Comparison of ENCODE assay signal across 13 cellular contexts in the genomic region with DNA sequence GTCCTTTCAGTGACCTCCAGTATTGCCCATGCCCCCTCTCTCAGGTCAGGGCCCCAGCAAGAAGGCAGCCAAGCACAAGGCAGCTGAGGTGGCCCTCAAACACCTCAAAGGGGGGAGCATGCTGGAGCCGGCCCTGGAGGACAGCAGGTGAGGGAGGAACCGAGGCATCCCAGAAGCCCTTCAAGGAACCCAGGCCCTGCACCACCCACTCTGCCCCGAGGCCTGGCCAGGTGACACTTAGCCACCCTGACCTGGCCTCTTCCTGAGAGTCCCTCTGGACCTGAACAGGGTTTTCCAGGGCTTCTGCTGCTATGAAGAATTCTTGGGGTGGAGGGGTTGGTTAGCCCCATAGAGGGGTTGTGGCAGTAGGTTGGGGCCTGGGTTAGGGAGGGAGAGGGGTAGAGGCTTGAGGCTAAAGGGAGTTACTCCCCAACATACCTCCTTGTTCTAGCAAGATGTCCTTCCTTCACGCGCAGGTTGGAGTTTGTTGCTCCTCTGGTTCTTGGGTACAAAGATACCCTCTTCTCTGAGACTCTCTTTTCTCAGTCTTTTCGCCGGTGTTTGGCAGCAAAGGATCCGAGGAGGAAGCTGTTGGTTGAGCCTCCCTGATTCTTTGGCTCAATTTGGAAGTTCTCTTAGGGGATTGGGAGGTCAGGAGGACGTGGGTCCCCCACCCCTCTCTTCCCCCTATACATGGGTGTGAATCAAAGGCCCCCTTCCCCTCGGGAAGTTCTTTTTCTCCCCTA. TPM values are rescaled to one million over a fixed set of nuclear protein-coding genes. Genes with fewer than 3 reads are reported as not detected.
DNase-seq lines count a peak whose midpoint lies in the region; ATAC-seq, FAIRE-seq and TF ChIP-seq lines count a peak whose summit lies in the region.
"Had no signal": no experiment of that assay in that cellular context is flagged by ENCODE, and none has a peak within 500 bp of the region (broad histone marks: within the 10 kb centered on the region; RNA-seq: fewer than 3 reads in every experiment).

No MANE protein-coding gene starts in this region.

- peaks cover 31% of the 10 kb centered on the region for H3K4me1 Mint-ChIP-seq in CD4-positive, alpha-beta T cell (ENCODE audit: low read depth)
- H3K4me1 Mint-ChIP-seq in progenitor cell of endocrine pancreas (ENCODE audit: low read depth) (peaks cover 18% of the 10 kb centered on the region), Caco-2 (ENCODE audit: low read depth, unreplicated experiment) (peaks cover 24% of the 10 kb centered on the region)

- no peak overlapping the region for H3K27ac ChIP-seq in CD4-positive, alpha-beta T cell (ENCODE audit: low read depth, low read length)
- H3K27ac ChIP-seq in endothelial cell of umbilical vein (ENCODE audit: insufficient read depth, low read depth, low read length) (peak overlapping the region; percentile 7), psoas muscle (no peak overlapping the region)

- H3K4me1 ChIP-seq in endothelial cell of umbilical vein (ENCODE audit: control insufficient read depth, extremely low read depth, insufficient read depth, low read length) (peaks cover 30% of the 10 kb centered on the region), Caco-2 (peaks cover 7% of the 10 kb centered on the region; the same call in 1 of the 2 replicates), psoas muscle (peaks cover 20% of the 10 kb centered on the region)

- CTCF ChIA-PET in CD4-positive, alpha-beta T cell (lab: Charles Lee): no interaction called here
- CTCF ChIA-PET in endothelial cell of umbilical vein (lab: Charles Lee): interaction anchor here (0.5 to 1.4 kb wide), 4 partner anchors 12 to 178 kb away, joined by 3 to 4 read pairs (median 3); no protein-coding TSS in a partner anchor
- CTCF ChIA-PET in Caco-2 (lab: Charles Lee): no interaction called here

- H3K9me3 ChIP-seq in CD4-positive, alpha-beta T cell (ENCODE audit: control insufficient read depth, low read length): no peaks in the 10 kb centered on the region
- H3K9me3 ChIP-seq in endothelial cell of umbilical vein (replicated peaks; ENCODE audit: control insufficient read depth, insufficient read depth, low read length) (no peaks in the 10 kb centered on the region), Caco-2 (no peaks in the 10 kb centered on the region), psoas muscle (no peaks in the 10 kb centered on the region)

- intact Hi-C loops in CD4-positive, alpha-beta T cell (cut with DNase I, micrococcal nuclease): loop anchor here in 1 of 2 experiments (2.0 to 5.0 kb wide), 3 partner anchors 26 to 224 kb away; a partner anchor contains a TSS
- intact Hi-C loops in endothelial cell of umbilical vein (cut with micrococcal nuclease) (loop anchor here (5.0 kb wide), 1 partner anchor 281 kb away; no protein-coding TSS in a partner anchor), Caco-2 (cut with micrococcal nuclease; ENCODE audit: unreplicated experiment) (no loop called here), psoas muscle (cut with DNase I) (no loop called here)

- no peak overlapping the region for H2AFZ ChIP-seq in endothelial cell of umbilical vein (ENCODE audit: low read depth, low read length)

- H3K27ac Mint-ChIP-seq in CD4-positive, alpha-beta T cell: peak overlapping the region; percentile 98
- H3K27ac Mint-ChIP-seq in progenitor cell of endocrine pancreas (peak overlapping the region; percentile 39), Caco-2 (ENCODE audit: unreplicated experiment) (no peak overlapping the region)

- TF ChIP-seq CTCF in CD4-positive, alpha-beta T cell (IDR thresholded peaks at IDR 0.05): no peak
- TF ChIP-seq CTCF in NB4 (IDR thresholded peaks at IDR 0.05; ENCODE audit: low read depth, low read length): no peak
- TF ChIP-seq CTCF in endothelial cell of umbilical vein (IDR thresholded peaks at IDR 0.05; ENCODE audit: extremely low read depth in 1 of 2, insufficient read depth in 1 of 2, low read depth in 1 of 2, low read length in 2 of 2): no peak
- no peak for TF ChIP-seq CTCF in progenitor cell of endocrine pancreas (IDR thresholded peaks at IDR 0.05; ENCODE audit: unreplicated experiment)
- no peak for TF ChIP-seq CTCF in Caco-2 (IDR thresholded peaks at IDR 0.05; ENCODE audit: insufficient read depth in 1 of 2, low read depth in 1 of 2, low read length in 1 of 2, severe bottlenecking in 1 of 2, unreplicated experiment in 1 of 2)
- TF ChIP-seq CTCF in psoas muscle (IDR thresholded peaks at IDR 0.05): no peak

- TF ChIP-seq POLR2A in NB4 (IDR thresholded peaks at IDR 0.05; ENCODE audit: extremely low read depth, insufficient read length): no peak
- TF ChIP-seq POLR2A in endothelial cell of umbilical vein (IDR thresholded peaks at IDR 0.05; ENCODE audit: low read depth, low read length): no peak

- H3K79me2 ChIP-seq in endothelial cell of umbilical vein (ENCODE audit: control insufficient read depth, insufficient read depth, low read length): peaks cover 14% of the 10 kb centered on the region

- no peak for DNase-seq in CD4-positive, alpha-beta T cell
- DNase-seq in NB4 (ENCODE audit: low read depth): no peak
- DNase-seq in endothelial cell of umbilical vein (ENCODE audit: low read depth, low spot score): no peak
- DNase-seq in progenitor cell of endocrine pancreas (ENCODE audit: low spot score, unreplicated experiment): no peak
- no peak for DNase-seq in nucleus accumbens (lab: John Stamatoyannopoulos, UW)
- no peak for DNase-seq in NCI-H2107 (lab: John Stamatoyannopoulos, UW)
- no peak for DNase-seq in Caco-2
- no peak for DNase-seq in psoas muscle
- DNase-seq: cortex of kidney; NCI-H1436 treated with DMSO at 0.1 percent for 48 hours; stimulated activated naive CD4-positive, alpha-beta T cell had no signal

- H3K27me3 ChIP-seq in CD4-positive, alpha-beta T cell (ENCODE audit: control insufficient read depth, insufficient read depth, low read length): no peaks in the 10 kb centered on the region
- H3K27me3 ChIP-seq in endothelial cell of umbilical vein (ENCODE audit: control insufficient read depth in 2 of 2, insufficient read depth in 2 of 2, low read length in 2 of 2) (no peaks in the 10 kb centered on the region), Caco-2 (replicated peaks; ENCODE audit: control insufficient read depth, insufficient read depth, low read length) (no peaks in the 10 kb centered on the region), psoas muscle (ENCODE audit: insufficient read depth in 3 of 3, low read length in 2 of 3) (no peaks in the 10 kb centered on the region)

- BruUV-seq in endothelial cell of umbilical vein (replicated peaks; lab: Mats Ljungman, UMichigan) (no TSS peak), Caco-2 (replicated peaks; lab: Mats Ljungman, UMichigan) (no TSS peak)

- no peak overlapping the region for H3K9ac ChIP-seq in endothelial cell of umbilical vein (replicated peaks; ENCODE audit: extremely low read depth, insufficient read depth, low read length)

- no peak overlapping the region for H3K4me2 ChIP-seq in endothelial cell of umbilical vein (ENCODE audit: insufficient read depth, low read length)

- peak overlapping the region; percentile 25 for H3K4me3 Mint-ChIP-seq in CD4-positive, alpha-beta T cell
- H3K4me3 Mint-ChIP-seq in progenitor cell of endocrine pancreas (ENCODE audit: low read depth) (peak overlapping the region; percentile 57), Caco-2 (ENCODE audit: unreplicated experiment) (no peak overlapping the region)

- 78 to 82% (median 80%) methylated on average over 10 of the region's 10 CpGs for WGBS in psoas muscle, 3 donors

- peaks cover 17% of the 10 kb centered on the region for H3K36me3 Mint-ChIP-seq in CD4-positive, alpha-beta T cell (ENCODE audit: low read depth)
- no peaks in the 10 kb centered on the region for H3K36me3 Mint-ChIP-seq in progenitor cell of endocrine pancreas (ENCODE audit: insufficient read depth)
- H3K36me3 Mint-ChIP-seq in Caco-2 (ENCODE audit: insufficient read depth, unreplicated experiment): peaks cover 39% of the 10 kb centered on the region

- peaks cover 0 to 30% of the 10 kb centered on the region in 2 experiments for H3K36me3 ChIP-seq in endothelial cell of umbilical vein (ENCODE audit: control insufficient read depth in 2 of 2, extremely low read depth in 1 of 2, insufficient read depth in 2 of 2, low read length in 2 of 2)
- H3K36me3 ChIP-seq in Caco-2 (ENCODE audit: control insufficient read depth, insufficient read depth, low read length): peaks cover 2% of the 10 kb centered on the region
- peaks cover 0 to 39% of the 10 kb centered on the region in 2 donors for H3K36me3 ChIP-seq in psoas muscle (ENCODE audit: insufficient read depth in 1 of 2, low read depth in 1 of 2)

- H3K4me3 ChIP-seq in NB4 (ENCODE audit: low read depth, low read length) (peak overlapping the region; percentile 96), endothelial cell of umbilical vein (replicated peaks in 1 of 3; ENCODE audit: insufficient read depth in 1 of 3, low read depth in 1 of 3, low read length in 3 of 3) (no peak overlapping the region), Caco-2 (ENCODE audit: low read depth, low read length) (no peak overlapping the region), psoas muscle (no peak overlapping the region)

- no peak for FAIRE-seq in endothelial cell of umbilical vein (lab: Jason Lieb, UNC)

- no peak for ATAC-seq in CD4-positive, alpha-beta T cell (ENCODE audit: poor library complexity)
- ATAC-seq in psoas muscle: no peak

- POLR2A ChIA-PET in CD4-positive, alpha-beta T cell (lab: Charles Lee): interaction anchor here (1.5 kb wide), 1 partner anchor 123 kb away, joined by 3 read pairs; a partner anchor contains a TSS
- POLR2A ChIA-PET in endothelial cell of umbilical vein (lab: Charles Lee) (no interaction called here), Caco-2 (lab: Charles Lee) (no interaction called here)

- no peaks in the 10 kb centered on the region for H3K9me1 ChIP-seq in endothelial cell of umbilical vein (replicated peaks; ENCODE audit: control insufficient read depth, extremely low read depth, insufficient read depth, low read length)

- H4K20me1 ChIP-seq in endothelial cell of umbilical vein (replicated peaks; ENCODE audit: control insufficient read depth, extremely low read depth, insufficient read depth, low read length): no peaks in the 10 kb centered on the region

- no peaks in the 10 kb centered on the region for H3K9me3 Mint-ChIP-seq in CD4-positive, alpha-beta T cell
- H3K9me3 Mint-ChIP-seq in progenitor cell of endocrine pancreas (ENCODE audit: low read depth) (no peaks in the 10 kb centered on the region), Caco-2 (ENCODE audit: unreplicated experiment) (no peaks in the 10 kb centered on the region)

- dilution Hi-C loops in endothelial cell of umbilical vein (cut with MboI; ENCODE audit: extremely low pct_ligation_motif_present, low sequenced_read_pairs): no loop called here

- H3K27me3 Mint-ChIP-seq in CD4-positive, alpha-beta T cell: no peaks in the 10 kb centered on the region
- H3K27me3 Mint-ChIP-seq in progenitor cell of endocrine pancreas (no peaks in the 10 kb centered on the region), Caco-2 (ENCODE audit: insufficient read depth, unreplicated experiment) (no peaks in the 10 kb centered on the region)

RNA-seq across cellular contexts. Expression of a gene that starts 2.1 kb away (rescaled TPM):
- total RNA-seq in CD4-positive, alpha-beta T cell: 10 to 100 TPM; 21.7 to 22.4 TPM
- total RNA-seq in endothelial cell of umbilical vein (53.8 and 57.2 TPM in 2 replicates), progenitor cell of endocrine pancreas (60.2 and 61.5 TPM in 2 replicates), Caco-2 (2022) (43.9 and 50.7 TPM in 2 replicates), psoas muscle (10 to 100 TPM in 2 of 4 donors, 1 to 10 TPM in 2; 7.6 to 10.8 (median 10.4) TPM)
- polyA plus RNA-seq in endothelial cell of umbilical vein (82.8 and 92.1 TPM in 2 replicates), psoas muscle (10 to 100 TPM; 10.2 to 23.3 (median 21.2) TPM)
- 57.3 and 67.6 TPM in 2 replicates for polyA plus RNA-seq in endothelial cell of umbilical vein (2011; cell fraction: cytosol; rRNA removed)
- polyA plus RNA-seq in endothelial cell of umbilical vein (2011; cell fraction: nucleus; rRNA removed): 223 and 226 TPM in 2 replicates
- polyA plus RNA-seq in endothelial cell of umbilical vein (2012): 35.3 and 37.5 TPM in 2 replicates
- 37.3 and 38.8 TPM in 2 replicates for polyA minus RNA-seq in endothelial cell of umbilical vein
- polyA minus RNA-seq in endothelial cell of umbilical vein (2011; cell fraction: cytosol; rRNA and poly(A)+ RNA removed): 27.0 TPM
- polyA minus RNA-seq in endothelial cell of umbilical vein (2011; cell fraction: nucleus; rRNA and poly(A)+ RNA removed): 35.5 and 39.8 TPM in 2 replicates

RNA-seq across cellular contexts. Expression of a gene that starts 3.9 kb away (rescaled TPM):
- total RNA-seq in CD4-positive, alpha-beta T cell: 10 to 100 TPM; 12.6 to 15.2 TPM
- total RNA-seq in endothelial cell of umbilical vein (29.3 and 33.3 TPM in 2 replicates), progenitor cell of endocrine pancreas (11.9 and 17.0 TPM in 2 replicates), Caco-2 (2022) (2.4 and 3.9 TPM in 2 replicates), psoas muscle (1 to 10 TPM; 1.9 to 2.9 (median 2.3) TPM)
- polyA plus RNA-seq in endothelial cell of umbilical vein (66.2 and 69.2 TPM in 2 replicates), psoas muscle (1 to 10 TPM; 2.3 to 3.1 (median 3.0) TPM)
- polyA plus RNA-seq in endothelial cell of umbilical vein (2011; cell fraction: cytosol; rRNA removed): 28.2 and 33.4 TPM in 2 replicates
- 281 and 407 TPM in 2 replicates for polyA plus RNA-seq in endothelial cell of umbilical vein (2011; cell fraction: nucleus; rRNA removed)
- polyA plus RNA-seq in endothelial cell of umbilical vein (2012): 35.4 and 59.5 TPM in 2 replicates
- 49.6 and 53.5 TPM in 2 replicates for polyA minus RNA-seq in endothelial cell of umbilical vein
- polyA minus RNA-seq in endothelial cell of umbilical vein (2011; cell fraction: cytosol; rRNA and poly(A)+ RNA removed): 1.2 TPM
- 55.7 and 57.8 TPM in 2 replicates for polyA minus RNA-seq in endothelial cell of umbilical vein (2011; cell fraction: nucleus; rRNA and poly(A)+ RNA removed)

RNA-seq across cellular contexts. Expression of a gene that starts 4.1 kb away (rescaled TPM):
- not detected for total RNA-seq in CD4-positive, alpha-beta T cell
- not detected in 2 replicates for total RNA-seq in endothelial cell of umbilical vein
- polyA plus RNA-seq in endothelial cell of umbilical vein: 0.30 TPM in 1 of 2 replicates, not detected in the other
- 0.22 and 0.23 TPM in 2 replicates for polyA plus RNA-seq in endothelial cell of umbilical vein (2011; cell fraction: cytosol; rRNA removed)
- 0.53 and 0.74 TPM in 2 replicates for polyA plus RNA-seq in endothelial cell of umbilical vein (2011; cell fraction: nucleus; rRNA removed)
- 0.59 TPM in 1 of 2 replicates, not detected in the other for polyA plus RNA-seq in endothelial cell of umbilical vein (2012)
- not detected in 2 replicates for polyA minus RNA-seq in endothelial cell of umbilical vein
- polyA minus RNA-seq in endothelial cell of umbilical vein (2011; cell fraction: cytosol; rRNA and poly(A)+ RNA removed): not detected
- not detected in 2 replicates for polyA minus RNA-seq in endothelial cell of umbilical vein (2011; cell fraction: nucleus; rRNA and poly(A)+ RNA removed)
- not detected in 2 replicates for total RNA-seq in progenitor cell of endocrine pancreas
- total RNA-seq in Caco-2 (2022): 2.4 TPM in 1 of 2 replicates, not detected in the other
- not detected for total RNA-seq in psoas muscle
- polyA plus RNA-seq in psoas muscle: not detected
- total RNA-seq: HT-29, mucosa of gallbladder had no signal

RNA-seq across cellular contexts. Expression of a gene that starts 51.3 kb away (rescaled TPM):
- 1,000 to 10,000 TPM; 1,331 to 1,359 TPM for total RNA-seq in CD4-positive, alpha-beta T cell
- total RNA-seq in endothelial cell of umbilical vein (948 and 995 TPM in 2 replicates), progenitor cell of endocrine pancreas (1,366 and 1,400 TPM in 2 replicates), Caco-2 (2022) (1,036 and 1,143 TPM in 2 replicates), psoas muscle (100 to 1,000 TPM; 354 to 507 (median 439) TPM)
- polyA plus RNA-seq in endothelial cell of umbilical vein (431 and 526 TPM in 2 replicates), psoas muscle (100 to 1,000 TPM; 254 to 469 (median 365) TPM)
- 597 and 613 TPM in 2 replicates for polyA plus RNA-seq in endothelial cell of umbilical vein (2011; cell fraction: cytosol; rRNA removed)
- polyA plus RNA-seq in endothelial cell of umbilical vein (2011; cell fraction: nucleus; rRNA removed): 798 and 963 TPM in 2 replicates
- 733 and 847 TPM in 2 replicates for polyA plus RNA-seq in endothelial cell of umbilical vein (2012)
- polyA minus RNA-seq in endothelial cell of umbilical vein: 909 and 921 TPM in 2 replicates
- polyA minus RNA-seq in endothelial cell of umbilical vein (2011; cell fraction: cytosol; rRNA and poly(A)+ RNA removed): 650 TPM
- 462 and 551 TPM in 2 replicates for polyA minus RNA-seq in endothelial cell of umbilical vein (2011; cell fraction: nucleus; rRNA and poly(A)+ RNA removed)
